ENCODE assay signal across 10 cellular contexts in genomic region chr1:118335372-118335771, GRCh38.
A peak's percentile ranks its signal among the peaks of the same experiment; 100 is the strongest.
DNase-seq lines count a peak whose midpoint lies in the region; ATAC-seq, FAIRE-seq and TF ChIP-seq lines count a peak whose summit lies in the region.
"Had no signal": no experiment of that assay in that cellular context is flagged by ENCODE, and none has a peak within 500 bp of the region (broad histone marks: within the 10 kb centered on the region; RNA-seq: fewer than 3 reads in every experiment).

No MANE protein-coding gene starts in this region.

- POLR2A ChIA-PET in naive thymus-derived CD4-positive, alpha-beta T cell (lab: Charles Lee), result no interaction called here

- H3K27me3 ChIP-seq in naive thymus-derived CD4-positive, alpha-beta T cell (ENCODE audit: control insufficient read depth in 2 of 2, insufficient read depth in 2 of 2, low read length in 2 of 2), result no peaks in the 10 kb centered on the region

- CTCF ChIA-PET in naive thymus-derived CD4-positive, alpha-beta T cell (lab: Charles Lee), result no interaction called here

- DNase-seq in NCI-H2029 treated with DMSO at 0.1 percent for 48 hours (lab: John Stamatoyannopoulos, UW) (peak; percentile 3), retinal pigment epithelial cell (ENCODE audit: low read depth) (peak; percentile 58), CD1c-positive myeloid dendritic cell (ENCODE audit: extremely low spot score) (no peak), NCI-H526 (lab: John Stamatoyannopoulos, UW) (no peak), H54 (ENCODE audit: insufficient read length, low spot score) (no peak)
- no peak for DNase-seq in naive thymus-derived CD4-positive, alpha-beta T cell
- DNase-seq: hypothalamus had no signal

- H3K4me3 Mint-ChIP-seq in naive thymus-derived CD4-positive, alpha-beta T cell, result no peak overlapping the region
- H3K4me3 Mint-ChIP-seq: activated T-helper 17 cell treated with anti-CD3 and anti-CD28 coated beads, Interleukin-2, amount 50 U/mL, for 72 hours had no signal

- H3K27ac Mint-ChIP-seq in naive thymus-derived CD4-positive, alpha-beta T cell, result no peak overlapping the region
- H3K27ac Mint-ChIP-seq: activated T-helper 17 cell treated with anti-CD3 and anti-CD28 coated beads, Interleukin-2, amount 50 U/mL, for 72 hours had no signal

- TF ChIP-seq POLR2A in H54 (IDR thresholded peaks at IDR 0.05; ENCODE audit: low read depth, low read length), result no peak

- TF ChIP-seq CTCF in retinal pigment epithelial cell (conservative IDR thresholded peaks at IDR 0.05; ENCODE audit: low read depth, low read length), result no peak

- no peaks in the 10 kb centered on the region for H3K4me1 Mint-ChIP-seq in naive thymus-derived CD4-positive, alpha-beta T cell
- H3K4me1 Mint-ChIP-seq: activated T-helper 17 cell treated with anti-CD3 and anti-CD28 coated beads, Interleukin-2, amount 50 U/mL, for 72 hours had no signal

- H3K36me3 Mint-ChIP-seq in naive thymus-derived CD4-positive, alpha-beta T cell, result no peaks in the 10 kb centered on the region

- no peak for FAIRE-seq in H54 (lab: Jason Lieb, UNC)

- peaks cover 0 to 10% (median 2%) of the 10 kb centered on the region in 11 donors for H3K9me3 Mint-ChIP-seq in naive thymus-derived CD4-positive, alpha-beta T cell

- no peaks in the 10 kb centered on the region for H3K4me1 ChIP-seq in naive thymus-derived CD4-positive, alpha-beta T cell (ENCODE audit: control insufficient read depth in 2 of 2, insufficient read depth in 2 of 2, low read length in 2 of 2)

- intact Hi-C loops in naive thymus-derived CD4-positive, alpha-beta T cell (cut with micrococcal nuclease), result no loop called here

- H3K4me3 ChIP-seq in retinal pigment epithelial cell (ENCODE audit: low read length), result no peak overlapping the region
- H3K4me3 ChIP-seq in naive thymus-derived CD4-positive, alpha-beta T cell (ENCODE audit: low read length), result no peak overlapping the region

- H3K36me3 ChIP-seq in naive thymus-derived CD4-positive, alpha-beta T cell (ENCODE audit: control insufficient read depth in 2 of 3, insufficient read depth in 3 of 3, low read length in 3 of 3), result no peaks in the 10 kb centered on the region

- ATAC-seq in GM18873 (IDR thresholded peaks at IDR 0.05; ENCODE audit: low FRiP score, unreplicated experiment) (peak; percentile 94), HG02642 (IDR thresholded peaks at IDR 0.05; ENCODE audit: poor library complexity, unreplicated experiment) (peak; percentile 92)
- no peak for ATAC-seq in naive thymus-derived CD4-positive, alpha-beta T cell
- ATAC-seq: activated T-helper 17 cell treated with anti-CD3 and anti-CD28 coated beads, Interleukin-2, amount 50 U/mL, for 72 hours had no signal

- peaks cover 0 to 4% (median 0%) of the 10 kb centered on the region in 5 donors for H3K27me3 Mint-ChIP-seq in naive thymus-derived CD4-positive, alpha-beta T cell
- H3K27me3 Mint-ChIP-seq: activated T-helper 17 cell treated with anti-CD3 and anti-CD28 coated beads, Interleukin-2, amount 50 U/mL, for 72 hours had no signal

- H3K9me3 ChIP-seq in naive thymus-derived CD4-positive, alpha-beta T cell (ENCODE audit: control insufficient read depth in 2 of 3, low read length in 3 of 3), result no peaks in the 10 kb centered on the region

- H3K27ac ChIP-seq in naive thymus-derived CD4-positive, alpha-beta T cell (ENCODE audit: low read depth, low read length), result no peak overlapping the region

Comparison
In these comparisons a context has a peak if more than half of its experiments do, and no peak if none do; other contexts are left out.
1. DNase-seq: peak in NCI-H2029 treated with DMSO at 0.1 percent for 48 hours (single experiment) and retinal pigment epithelial cell (single experiment); none in CD1c-positive myeloid dendritic cell (single experiment), NCI-H526 (0 of 2), H54 (single experiment) and naive thymus-derived CD4-positive, alpha-beta T cell (0 of 9).